ENCODE assay signal across 24 cellular contexts in the genomic region with DNA sequence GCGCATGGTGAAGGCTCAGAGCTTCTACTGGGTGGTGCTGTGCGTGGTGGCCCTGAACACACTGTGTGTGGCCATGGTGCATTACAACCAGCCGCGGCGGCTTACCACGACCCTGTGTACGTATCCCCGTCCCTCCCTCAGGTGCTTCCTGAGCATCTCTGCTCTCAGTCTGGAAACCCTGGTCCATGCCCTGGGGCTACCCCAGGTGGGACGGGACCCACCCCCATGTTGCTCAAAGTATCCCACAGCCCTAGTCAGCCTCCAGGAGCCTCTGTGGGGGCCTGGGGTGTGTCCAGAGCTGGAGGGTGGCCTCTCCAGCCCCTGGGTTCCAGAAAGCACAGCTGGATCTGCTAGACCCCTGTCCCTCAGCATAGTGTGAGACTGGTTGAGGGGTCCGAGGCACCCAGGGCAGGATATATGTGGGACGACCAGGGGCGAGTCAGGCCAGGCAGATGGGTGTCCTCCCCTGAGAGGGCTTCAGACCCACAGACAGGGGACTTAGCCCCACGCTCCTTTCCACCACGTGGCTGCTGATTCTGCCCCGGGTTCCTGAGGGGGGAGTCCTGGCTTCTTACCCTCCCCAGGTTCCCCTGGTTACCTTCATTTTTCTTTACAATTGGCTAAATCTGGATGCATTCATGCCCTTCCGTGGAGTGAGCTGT.
DNase-seq lines count a peak whose midpoint lies in the region; ATAC-seq and TF ChIP-seq lines count a peak whose summit lies in the region.
"Had no signal": no experiment of that assay in that cellular context is flagged by ENCODE, and none has a peak within 500 bp of the region (broad histone marks: within the 10 kb centered on the region; RNA-seq: fewer than 3 reads in every experiment).

No MANE protein-coding gene starts in this region.

- H3K9me3 Mint-ChIP-seq in activated CD8-positive, alpha-beta memory T cell treated with anti-CD3 and anti-CD28 coated beads, Interleukin-2, amount 10 ng/mL, durations not matched to agents 7 days and 5 days (ENCODE audit: low read depth) = no peaks in the 10 kb centered on the region
- H3K9me3 Mint-ChIP-seq in MCF 10A (ENCODE audit: unreplicated experiment) = peaks cover 14% of the 10 kb centered on the region
- H3K9me3 Mint-ChIP-seq in activated naive CD4-positive, alpha-beta T cell treated with anti-CD3 and anti-CD28 coated beads for 36 hours = no peaks in the 10 kb centered on the region
- H3K9me3 Mint-ChIP-seq: activated CD4-positive, alpha-beta T cell treated with anti-CD3 and anti-CD28 coated beads, Interleukin-2, amount 10 ng/mL, durations not matched to agents 24 days and 14 days; CD8-positive, alpha-beta T cell; H9 had no signal

- ATAC-seq in activated CD8-positive, alpha-beta memory T cell treated with anti-CD3 and anti-CD28 coated beads, Interleukin-2, amount 10 ng/mL, durations not matched to agents 7 days and 5 days = no peak
- ATAC-seq: CD8-positive, alpha-beta T cell had no signal

- H3K36me3 Mint-ChIP-seq in activated CD8-positive, alpha-beta memory T cell treated with anti-CD3 and anti-CD28 coated beads, Interleukin-2, amount 10 ng/mL, durations not matched to agents 7 days and 5 days = no peaks in the 10 kb centered on the region
- no peaks in the 10 kb centered on the region for H3K36me3 Mint-ChIP-seq in MCF 10A (ENCODE audit: insufficient read depth, unreplicated experiment)
- no peaks in the 10 kb centered on the region for H3K36me3 Mint-ChIP-seq in activated naive CD4-positive, alpha-beta T cell treated with anti-CD3 and anti-CD28 coated beads for 36 hours (ENCODE audit: low read depth)
- H3K36me3 Mint-ChIP-seq: CD8-positive, alpha-beta T cell had no signal

- H3K27ac ChIP-seq in spleen = no peak overlapping the region
- H3K27ac ChIP-seq: cardiac muscle cell, tibial nerve, VCaP had no signal

- no peak overlapping the region for H3K4me3 Mint-ChIP-seq in activated CD8-positive, alpha-beta memory T cell treated with anti-CD3 and anti-CD28 coated beads, Interleukin-2, amount 10 ng/mL, durations not matched to agents 7 days and 5 days
- H3K4me3 Mint-ChIP-seq in MCF 10A (ENCODE audit: unreplicated experiment) = no peak overlapping the region
- H3K4me3 Mint-ChIP-seq in activated naive CD4-positive, alpha-beta T cell treated with anti-CD3 and anti-CD28 coated beads for 36 hours = no peak overlapping the region
- H3K4me3 Mint-ChIP-seq: activated CD4-positive, alpha-beta T cell treated with anti-CD3 and anti-CD28 coated beads, Interleukin-2, amount 10 ng/mL, durations not matched to agents 24 days and 14 days; CD8-positive, alpha-beta T cell; H9 had no signal

- intact Hi-C loops in spleen (cut with DNase I; ENCODE audit: low total_unique reads) (no loop called here), MCF 10A (cut with micrococcal nuclease) (no loop called here)
- intact Hi-C loops in activated naive CD4-positive, alpha-beta T cell treated with anti-CD3 and anti-CD28 coated beads for 36 hours (cut with micrococcal nuclease) = no loop called here

- no peak for TF ChIP-seq CTCF in spleen (IDR thresholded peaks at IDR 0.05 in 8 of 11, conservative IDR thresholded peaks at IDR 0.05 in 3 of 11)
- TF ChIP-seq CTCF in MCF 10A (IDR thresholded peaks at IDR 0.05; ENCODE audit: unreplicated experiment) = no peak

- CTCF ChIA-PET in activated CD8-positive, alpha-beta memory T cell treated with anti-CD3 and anti-CD28 coated beads, Interleukin-2, amount 10 ng/mL, durations not matched to agents 7 days and 5 days (lab: Charles Lee) = no interaction called here
- CTCF ChIA-PET in MCF 10A (lab: Yijun Ruan, JAX) = no interaction called here
- CTCF ChIA-PET in activated naive CD4-positive, alpha-beta T cell treated with anti-CD3 and anti-CD28 coated beads for 36 hours (lab: Charles Lee) = no interaction called here

- peaks cover 0 to 67% (median 0%) of the 10 kb centered on the region in 7 donors for H3K27me3 ChIP-seq in spleen (replicated peaks in 1 of 7)
- H3K27me3 ChIP-seq: cardiac muscle cell, tibial nerve had no signal

- H3K9me3 ChIP-seq in spleen = no peaks in the 10 kb centered on the region
- H3K9me3 ChIP-seq: tibial nerve had no signal

- no peaks in the 10 kb centered on the region for H3K4me1 Mint-ChIP-seq in activated CD8-positive, alpha-beta memory T cell treated with anti-CD3 and anti-CD28 coated beads, Interleukin-2, amount 10 ng/mL, durations not matched to agents 7 days and 5 days
- no peaks in the 10 kb centered on the region for H3K4me1 Mint-ChIP-seq in MCF 10A (ENCODE audit: insufficient read depth, unreplicated experiment)
- H3K4me1 Mint-ChIP-seq in activated naive CD4-positive, alpha-beta T cell treated with anti-CD3 and anti-CD28 coated beads for 36 hours (ENCODE audit: low read depth) = no peaks in the 10 kb centered on the region
- H3K4me1 Mint-ChIP-seq: activated CD4-positive, alpha-beta T cell treated with anti-CD3 and anti-CD28 coated beads, Interleukin-2, amount 10 ng/mL, durations not matched to agents 24 days and 14 days; H9 had no signal

- H3K36me3 ChIP-seq in spleen = no peaks in the 10 kb centered on the region
- H3K36me3 ChIP-seq: cardiac muscle cell, tibial nerve had no signal

- no peak overlapping the region for H3K4me3 ChIP-seq in spleen
- H3K4me3 ChIP-seq: cardiac muscle cell, tibial nerve had no signal

- TF ChIP-seq POLR2A in spleen (IDR thresholded peaks at IDR 0.05) = no peak

- no peaks in the 10 kb centered on the region for H3K4me1 ChIP-seq in spleen
- H3K4me1 ChIP-seq: tibial nerve had no signal

- POLR2A ChIA-PET in MCF 10A (lab: Yijun Ruan, JAX) = no interaction called here

- WGBS in spleen, 5 donors = 80 to 92% (median 87%) methylated on average over 15 to 16 of the region's 16 CpGs

- no peak overlapping the region for H3K27ac Mint-ChIP-seq in activated CD8-positive, alpha-beta memory T cell treated with anti-CD3 and anti-CD28 coated beads, Interleukin-2, amount 10 ng/mL, durations not matched to agents 7 days and 5 days
- no peak overlapping the region for H3K27ac Mint-ChIP-seq in MCF 10A (ENCODE audit: low read depth, unreplicated experiment)
- H3K27ac Mint-ChIP-seq in activated naive CD4-positive, alpha-beta T cell treated with anti-CD3 and anti-CD28 coated beads for 36 hours = no peak overlapping the region
- H3K27ac Mint-ChIP-seq: activated CD4-positive, alpha-beta T cell treated with anti-CD3 and anti-CD28 coated beads, Interleukin-2, amount 10 ng/mL, durations not matched to agents 24 days and 14 days; CD8-positive, alpha-beta T cell had no signal

- no peaks in the 10 kb centered on the region for H3K27me3 Mint-ChIP-seq in activated CD8-positive, alpha-beta memory T cell treated with anti-CD3 and anti-CD28 coated beads, Interleukin-2, amount 10 ng/mL, durations not matched to agents 7 days and 5 days
- H3K27me3 Mint-ChIP-seq in MCF 10A (ENCODE audit: insufficient read depth, unreplicated experiment) = peaks cover 16% of the 10 kb centered on the region
- peaks cover 3% of the 10 kb centered on the region for H3K27me3 Mint-ChIP-seq in activated naive CD4-positive, alpha-beta T cell treated with anti-CD3 and anti-CD28 coated beads for 36 hours (ENCODE audit: low read depth)
- H3K27me3 Mint-ChIP-seq: activated CD4-positive, alpha-beta T cell treated with anti-CD3 and anti-CD28 coated beads, Interleukin-2, amount 10 ng/mL, durations not matched to agents 24 days and 14 days had no signal

- BruUV-seq in MCF 10A (replicated peaks; lab: Mats Ljungman, UMichigan) = no TSS peak

- peak; percentile 37 for DNase-seq in activated CD8-positive, alpha-beta memory T cell treated with anti-CD3 and anti-CD28 coated beads, Interleukin-2, amount 10 ng/mL, durations not matched to agents 7 days and 5 days
- no peak for DNase-seq in activated CD8-positive, alpha-beta memory T cell treated with anti-CD3 and anti-CD28 coated beads for 24 hours
- peak; percentile 17 for DNase-seq in D341Med (ENCODE audit: low spot score)
- DNase-seq in islet precursor cell = peak; percentile 29
- peak; percentile 34 for DNase-seq in spleen
- DNase-seq in MCF 10A (ENCODE audit: unreplicated experiment) = no peak
- no peak for DNase-seq in activated naive CD4-positive, alpha-beta T cell treated with anti-CD3 and anti-CD28 coated beads for 36 hours
- no peak for DNase-seq in NCI-H2227 treated with DMSO at 0.1 percent for 48 hours (lab: John Stamatoyannopoulos, UW)
- DNase-seq: activated CD4-positive, alpha-beta T cell treated with anti-CD3 and anti-CD28 coated beads, Interleukin-2, amount 10 ng/mL, durations not matched to agents 24 days and 14 days; AML-193; cortex of kidney; H9; kidney glomerular epithelial cell; NCI-H1694 treated with DMSO at 0.1 percent for 48 hours; NCI-H2171 treated with DMSO at 0.1 percent for 48 hours; NCI-H526; retina; RPMI8226; stimulated activated CD4-positive, alpha-beta T cell treated with anti-CD3 and anti-CD28 coated beads, Interleukin-12 subunit alpha, Interleukin-12 subunit beta, amount 100 ng/mL, for 4 hours; stimulated activated naive CD4-positive, alpha-beta T cell treated with Interleukin-2 at 50 U/mL for 16 hours had no signal

Comparison
In these comparisons a context has a peak if more than half of its experiments do, and no peak if none do; other contexts are left out.
1. DNase-seq: peak in activated CD8-positive, alpha-beta memory T cell treated with anti-CD3 and anti-CD28 coated beads, Interleukin-2, amount 10 ng/mL, durations not matched to agents 7 days and 5 days (single experiment), D341Med (single experiment), islet precursor cell (single experiment) and spleen (single experiment); none in activated CD8-positive, alpha-beta memory T cell treated with anti-CD3 and anti-CD28 coated beads for 24 hours (single experiment), MCF 10A (single experiment), activated naive CD4-positive, alpha-beta T cell treated with anti-CD3 and anti-CD28 coated beads for 36 hours (single experiment) and NCI-H2227 treated with DMSO at 0.1 percent for 48 hours (single experiment).